Comparison of ENCODE assay signal across 19 cellular contexts in the genomic region with DNA sequence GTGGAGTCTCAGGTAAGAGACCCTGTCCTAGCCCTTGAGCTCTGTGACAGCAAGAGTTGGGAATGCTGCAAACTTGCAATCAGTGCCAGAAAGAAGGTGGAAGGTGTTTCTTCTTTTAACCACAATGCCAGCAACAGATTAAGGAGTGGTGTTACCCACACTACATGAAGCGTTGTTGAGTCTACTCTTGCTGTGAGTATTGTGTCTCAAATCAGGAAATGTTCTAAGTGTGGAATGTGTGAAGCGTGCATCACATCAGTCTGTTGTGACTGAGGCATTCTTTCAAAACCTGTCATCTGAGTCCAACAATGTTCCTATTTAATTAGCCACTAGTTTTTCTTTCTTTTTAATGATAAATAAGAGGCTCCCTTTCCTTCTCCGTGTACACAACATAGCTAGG. TPM values are rescaled to one million over a fixed set of nuclear protein-coding genes. Genes with fewer than 3 reads are reported as not detected.
DNase-seq lines count a peak whose midpoint lies in the region; ATAC-seq and TF ChIP-seq lines count a peak whose summit lies in the region.
"Had no signal": no experiment of that assay in that cellular context is flagged by ENCODE, and none has a peak within 500 bp of the region (broad histone marks: within the 10 kb centered on the region; RNA-seq: fewer than 3 reads in every experiment).

No MANE protein-coding gene starts in this region.

- H3K36me3 Mint-ChIP-seq in HFFc6 (ENCODE audit: low read depth): no peaks in the 10 kb centered on the region
- H3K36me3 Mint-ChIP-seq: stimulated activated memory B cell treated with anti-CD40 and anti-IgM and Interleukin-4, amounts not matched to agents 10 μg/mL and 1 μg/mL and 100 μg/mL, for 72 hours had no signal

- H3K27me3 Mint-ChIP-seq in HFFc6 (ENCODE audit: insufficient read depth): peaks cover 4% of the 10 kb centered on the region

- peaks cover 0 to 28% (median 20%) of the 10 kb centered on the region in 5 donors for H3K4me1 ChIP-seq in subcutaneous abdominal adipose tissue (ENCODE audit: control insufficient read depth in 5 of 5, insufficient read depth in 5 of 5, low read length in 5 of 5)

- H3K36me3 ChIP-seq in brain microvascular endothelial cell (replicated peaks) (no peaks in the 10 kb centered on the region), subcutaneous abdominal adipose tissue (ENCODE audit: control insufficient read depth in 5 of 5, insufficient read depth in 5 of 5, low read length in 5 of 5) (no peaks in the 10 kb centered on the region)
- H3K36me3 ChIP-seq: transverse colon had no signal

- H3K4me1 Mint-ChIP-seq in HFFc6 (ENCODE audit: low read depth): peaks cover 17% of the 10 kb centered on the region

- H3K4me3 ChIP-seq in brain microvascular endothelial cell (ENCODE audit: low read depth, low read length): no peak overlapping the region
- no peak overlapping the region for H3K4me3 ChIP-seq in subcutaneous abdominal adipose tissue (ENCODE audit: low read depth in 1 of 5, low read length in 5 of 5)
- H3K4me3 ChIP-seq: transverse colon had no signal

- H3K27ac ChIP-seq in brain microvascular endothelial cell: no peak overlapping the region
- peak overlapping the region; percentile 37 for H3K27ac ChIP-seq in subcutaneous abdominal adipose tissue (ENCODE audit: low read depth, low read length)
- H3K27ac ChIP-seq: KMS-11, transverse colon had no signal

- H3K9me3 Mint-ChIP-seq in HFFc6: no peaks in the 10 kb centered on the region
- H3K9me3 Mint-ChIP-seq: activated B cell treated with CpG ODN at 0.5 μM for 24 hours; dendritic cell treated with granulocyte-macrophage colony-stimulating factor and Interleukin-4, amounts not matched to agents 40 ng/mL and 50 ng/mL, for 4 days; stimulated activated memory B cell treated with anti-CD40 and anti-IgM and Interleukin-4, amounts not matched to agents 10 μg/mL and 1 μg/mL and 100 μg/mL, for 72 hours; T-helper 1 cell treated with Interleukin-12 subunit alpha and Interleukin-12 subunit beta and Interleukin-4 antibody, amounts not matched to agents 30 μg/mL and 1 μg/mL, for 36 hours had no signal

- H3K27ac Mint-ChIP-seq in HFFc6: no peak overlapping the region
- H3K27ac Mint-ChIP-seq: activated B cell treated with CpG ODN at 0.5 μM for 24 hours; dendritic cell treated with granulocyte-macrophage colony-stimulating factor and Interleukin-4, amounts not matched to agents 40 ng/mL and 50 ng/mL, for 4 days; naive B cell; stimulated activated memory B cell treated with anti-CD40 and anti-IgM and Interleukin-4, amounts not matched to agents 10 μg/mL and 1 μg/mL and 100 μg/mL, for 72 hours; T-helper 1 cell treated with Interleukin-12 subunit alpha and Interleukin-12 subunit beta and Interleukin-4 antibody, amounts not matched to agents 30 μg/mL and 1 μg/mL, for 36 hours had no signal

- TF ChIP-seq CTCF in HFFc6 (IDR thresholded peaks at IDR 0.05) (no peak), brain microvascular endothelial cell (IDR thresholded peaks at IDR 0.05; ENCODE audit: low read depth, low read length, missing control alignments) (no peak)

- H3K27me3 ChIP-seq in brain microvascular endothelial cell (replicated peaks) (no peaks in the 10 kb centered on the region), subcutaneous abdominal adipose tissue (ENCODE audit: control insufficient read depth in 5 of 5, insufficient read depth in 4 of 5, low read length in 5 of 5) (no peaks in the 10 kb centered on the region)
- H3K27me3 ChIP-seq: transverse colon had no signal

- ATAC-seq in GM19397 (IDR thresholded peaks at IDR 0.05; ENCODE audit: unreplicated experiment): no peak
- ATAC-seq: left ventricle myocardium superior; stimulated activated memory B cell treated with anti-CD40 and anti-IgM and Interleukin-4, amounts not matched to agents 10 μg/mL and 1 μg/mL and 100 μg/mL, for 72 hours had no signal

- peaks cover 0 to 6% (median 0%) of the 10 kb centered on the region in 5 donors for H3K9me3 ChIP-seq in subcutaneous abdominal adipose tissue (ENCODE audit: control insufficient read depth in 5 of 5, low read length in 5 of 5)
- H3K9me3 ChIP-seq: transverse colon had no signal

- H3K4me3 Mint-ChIP-seq in HFFc6: no peak overlapping the region
- H3K4me3 Mint-ChIP-seq: activated B cell treated with CpG ODN at 0.5 μM for 24 hours; dendritic cell treated with granulocyte-macrophage colony-stimulating factor and Interleukin-4, amounts not matched to agents 40 ng/mL and 50 ng/mL, for 4 days; naive B cell; stimulated activated memory B cell treated with anti-CD40 and anti-IgM and Interleukin-4, amounts not matched to agents 10 μg/mL and 1 μg/mL and 100 μg/mL, for 72 hours; T-helper 1 cell treated with Interleukin-12 subunit alpha and Interleukin-12 subunit beta and Interleukin-4 antibody, amounts not matched to agents 30 μg/mL and 1 μg/mL, for 36 hours had no signal

- in situ Hi-C loops in brain microvascular endothelial cell (cut with HindIII; ENCODE audit: low pct_ligation_motif_present, low sequenced_read_pairs): no loop called here

- H3K9ac ChIP-seq in subcutaneous abdominal adipose tissue (ENCODE audit: low read length in 5 of 5): no peak overlapping the region
- H3K9ac ChIP-seq: KMS-11 had no signal

- peak; percentile 5 for DNase-seq in HFFc6
- peak; percentile 53 for DNase-seq in brain microvascular endothelial cell
- peak; percentile 8 for DNase-seq in glomerular visceral epithelial cell (ENCODE audit: extremely low spot score)
- no peak for DNase-seq in amygdala (lab: John Stamatoyannopoulos, UW)
- no peak for DNase-seq in midbrain (lab: John Stamatoyannopoulos, UW)
- DNase-seq: activated B cell treated with CpG ODN at 0.5 μM for 24 hours, amniotic stem cell, DMS79 treated with DMSO at 0.1 percent for 48 hours, left ventricle myocardium superior, naive B cell, NCI-H2227 treated with DMSO at 0.1 percent for 48 hours, SIG-M5, transverse colon had no signal

RNA-seq across cellular contexts. Expression of gene LURAP1L, which starts 2.9 kb away (rescaled TPM):
- 1 to 10 TPM; 1.1 to 1.7 (median 1.3) TPM for total RNA-seq in HFFc6 (2021; fragmentation: NEBNext Ultra II Directional; extraction: Animal tissue kit (Norgen Biotek cat#: 25700))
- total RNA-seq: activated B cell treated with CpG ODN at 0.5 μM for 24 hours had no signal

Comparison
In these comparisons a context has a peak if more than half of its experiments do, and no peak if none do; other contexts are left out.
1. DNase-seq: peak in HFFc6 (single experiment), brain microvascular endothelial cell (single experiment) and glomerular visceral epithelial cell (single experiment); none in amygdala (0 of 56) and midbrain (single experiment).